Comparison of ENCODE assay signal across 1 cellular context in genomic region chr16:51638338-51639135, GRCh38.
A peak's percentile ranks its signal among the peaks of the same experiment; 100 is the strongest.
TF ChIP-seq lines count a peak whose summit lies in the region.

No MANE protein-coding gene starts in this region.

TF ChIP-seq in H1, 55 proteins besides CTCF, POLR2A, EP300 and RAD21:
- TF ChIP-seq KDM1A (IDR thresholded peaks at IDR 0.05; ENCODE audit: borderline replicate concordance, low read length) = peak; percentile 60; the same call in 1 of the 2 replicates
- TF ChIP-seq ATF3 (IDR thresholded peaks at IDR 0.05; ENCODE audit: insufficient read depth, low read depth, low read length) = no peak
- TF ChIP-seq HDAC2 (IDR thresholded peaks at IDR 0.05; ENCODE audit: borderline replicate concordance in 1 of 2, low read depth in 2 of 2, low read length in 2 of 2) = peak in 1 of 2 experiments; percentile 79; a peak in 1 of 4 replicates
- no peak for TF ChIP-seq JUN (IDR thresholded peaks at IDR 0.05; ENCODE audit: low read depth, low read length)
- TF ChIP-seq EZH2 (IDR thresholded peaks at IDR 0.05; ENCODE audit: low read depth, low read length, severe bottlenecking) = no peak
- TF ChIP-seq JUND (IDR thresholded peaks at IDR 0.05; ENCODE audit: low read length) = no peak
- TF ChIP-seq KDM5A (IDR thresholded peaks at IDR 0.05; ENCODE audit: low read length) = no peak
- no peak for TF ChIP-seq TAF7 (optimal IDR thresholded peaks at IDR 0.05; ENCODE audit: borderline replicate concordance, low read depth, low read length)
- TF ChIP-seq FOSL1 (IDR thresholded peaks at IDR 0.05; ENCODE audit: insufficient read depth, low read depth, low read length) = no peak
- TF ChIP-seq USF2 (IDR thresholded peaks at IDR 0.05; ENCODE audit: low read length) = no peak
- TF ChIP-seq SIX5 (IDR thresholded peaks at IDR 0.05; ENCODE audit: low read depth, low read length) = no peak
- no peak for TF ChIP-seq GTF2F1 (IDR thresholded peaks at IDR 0.05; ENCODE audit: borderline replicate concordance, low read depth, low read length)
